ENCODE assay signal across 11 cellular contexts in genomic region chr15:76199106-76200082, GRCh38.
DNase-seq lines count a peak whose midpoint lies in the region; ATAC-seq and TF ChIP-seq lines count a peak whose summit lies in the region.
"Had no signal": no experiment of that assay in that cellular context is flagged by ENCODE, and none has a peak within 500 bp of the region (broad histone marks: within the 10 kb centered on the region; RNA-seq: fewer than 3 reads in every experiment).

No MANE protein-coding gene starts in this region.

- no peak overlapping the region for H2AFZ ChIP-seq in GM23338

- no peaks in the 10 kb centered on the region for H3F3A ChIP-seq in GM23338 (replicated peaks; ENCODE audit: low read depth)

- 71 to 78% (median 72%) methylated on average over 17 to 19 of the region's 19 CpGs for WGBS in adrenal gland, 4 donors
- WGBS in gastroesophageal sphincter (ENCODE audit: low coverage in 1 of 2), 2 donors = 9 to 52% methylated on average over 3 to 7 of the region's 19 CpGs
- WGBS in sigmoid colon, 2 donors = 84 to 86% methylated on average over 19 of the region's 19 CpGs

- H3K9me2 ChIP-seq in GM23338 (ENCODE audit: insufficient read depth) = no peaks in the 10 kb centered on the region

- DNase-seq in GM23338 (ENCODE audit: low spot score) = no peak
- peak; percentile 83 to 95 (median 93) for DNase-seq in adrenal gland
- peak; percentile 88 for DNase-seq in sigmoid colon
- DNase-seq in UCSD-AML1 (lab: John Stamatoyannopoulos, UW; ENCODE audit: unreplicated experiment) = no peak
- no peak for DNase-seq in SIG-M5 (lab: John Stamatoyannopoulos, UW)
- DNase-seq in activated naive CD8-positive, alpha-beta T cell treated with anti-CD3 and anti-CD28 coated beads, Interleukin-2, amount 50 U/mL, for 24 hours = no peak
- DNase-seq: erythroblast, NCI-H526 treated with DMSO at 0.1 percent for 48 hours, stomach had no signal

- H3K4me3 ChIP-seq in GM23338 (no peak overlapping the region), adrenal gland (no peak overlapping the region), gastroesophageal sphincter (no peak overlapping the region), sigmoid colon (no peak overlapping the region)
- H3K4me3 ChIP-seq: stomach had no signal

- H3K9me3 ChIP-seq in adrenal gland (replicated peaks in 1 of 3) (no peaks in the 10 kb centered on the region), gastroesophageal sphincter (no peaks in the 10 kb centered on the region), sigmoid colon (no peaks in the 10 kb centered on the region)
- H3K9me3 ChIP-seq: stomach had no signal

- no peak overlapping the region for H3K4me3 Mint-ChIP-seq in GM23338
- H3K4me3 Mint-ChIP-seq in activated naive CD8-positive, alpha-beta T cell treated with anti-CD3 and anti-CD28 coated beads, Interleukin-2, amount 50 U/mL, for 24 hours = no peak overlapping the region

- no peaks in the 10 kb centered on the region for H3K79me2 ChIP-seq in GM23338 (replicated peaks; ENCODE audit: insufficient read depth)

- H3K36me3 Mint-ChIP-seq in GM23338 (ENCODE audit: low read depth) = no peaks in the 10 kb centered on the region
- no peaks in the 10 kb centered on the region for H3K36me3 Mint-ChIP-seq in activated naive CD8-positive, alpha-beta T cell treated with anti-CD3 and anti-CD28 coated beads, Interleukin-2, amount 50 U/mL, for 24 hours (ENCODE audit: low read depth)

- H3K9me3 Mint-ChIP-seq in GM23338 = no peaks in the 10 kb centered on the region
- no peaks in the 10 kb centered on the region for H3K9me3 Mint-ChIP-seq in activated naive CD8-positive, alpha-beta T cell treated with anti-CD3 and anti-CD28 coated beads, Interleukin-2, amount 50 U/mL, for 24 hours

- no peak for TF ChIP-seq CTCF in GM23338 (conservative IDR thresholded peaks at IDR 0.05; ENCODE audit: low read depth in 2 of 2)
- TF ChIP-seq CTCF in adrenal gland (IDR thresholded peaks at IDR 0.05) = no peak
- TF ChIP-seq CTCF in gastroesophageal sphincter (IDR thresholded peaks at IDR 0.05) = no peak
- no peak for TF ChIP-seq CTCF in sigmoid colon (IDR thresholded peaks at IDR 0.05)

- H3K36me3 ChIP-seq in GM23338 (ENCODE audit: insufficient read depth) (no peaks in the 10 kb centered on the region), adrenal gland (replicated peaks in 1 of 2) (no peaks in the 10 kb centered on the region), gastroesophageal sphincter (peaks cover 0 to 12% of the 10 kb centered on the region in 2 donors), sigmoid colon (no peaks in the 10 kb centered on the region)

- H3K27ac ChIP-seq in GM23338 (ENCODE audit: low read depth) (no peak overlapping the region), adrenal gland (peak overlapping the region in 3 of 5 donors; percentile 47 to 91 (median 56)), gastroesophageal sphincter (peak overlapping the region in 1 of 4 donors; percentile 28), sigmoid colon (peak overlapping the region in 1 of 4 donors; percentile 38)

- H4K20me1 ChIP-seq in GM23338 (replicated peaks; ENCODE audit: insufficient read depth) = no peaks in the 10 kb centered on the region

- no peak overlapping the region for H3K27ac Mint-ChIP-seq in GM23338
- no peak overlapping the region for H3K27ac Mint-ChIP-seq in activated naive CD8-positive, alpha-beta T cell treated with anti-CD3 and anti-CD28 coated beads, Interleukin-2, amount 50 U/mL, for 24 hours

- peak; percentile 10; the same call in 2 of the 3 replicates for ATAC-seq in GM23338
- ATAC-seq in gastroesophageal sphincter = peak; percentile 50
- ATAC-seq in activated naive CD8-positive, alpha-beta T cell treated with anti-CD3 and anti-CD28 coated beads, Interleukin-2, amount 50 U/mL, for 24 hours = no peak
- ATAC-seq in GM18498 (IDR thresholded peaks at IDR 0.05; ENCODE audit: unreplicated experiment) = no peak

- H3K4me1 ChIP-seq in GM23338 (ENCODE audit: insufficient read depth) (no peaks in the 10 kb centered on the region), adrenal gland (replicated peaks in 1 of 2) (peaks cover 36 to 40% of the 10 kb centered on the region in 2 donors), gastroesophageal sphincter (peaks cover 3 to 57% (median 30%) of the 10 kb centered on the region in 3 donors), sigmoid colon (peaks cover 0 to 42% (median 39%) of the 10 kb centered on the region in 4 donors)

- H3K27me3 Mint-ChIP-seq in GM23338 (ENCODE audit: insufficient read depth, low read depth, poor library complexity) = peaks cover 11% of the 10 kb centered on the region
- no peaks in the 10 kb centered on the region for H3K27me3 Mint-ChIP-seq in activated naive CD8-positive, alpha-beta T cell treated with anti-CD3 and anti-CD28 coated beads, Interleukin-2, amount 50 U/mL, for 24 hours

- intact Hi-C loops in adrenal gland (cut with DNase I) = loop anchor here in 1 of 2 donors (10.0 kb wide), 1 partner anchor 635 kb away; no protein-coding TSS in a partner anchor
- intact Hi-C loops in sigmoid colon (cut with DNase I) = no loop called here

- TF ChIP-seq EP300 in gastroesophageal sphincter (IDR thresholded peaks at IDR 0.05) (no peak), sigmoid colon (IDR thresholded peaks at IDR 0.05) (no peak)

- TF ChIP-seq POLR2A in adrenal gland (IDR thresholded peaks at IDR 0.05) (no peak), gastroesophageal sphincter (IDR thresholded peaks at IDR 0.05) (no peak), sigmoid colon (IDR thresholded peaks at IDR 0.05) (no peak)

- H3K4me1 Mint-ChIP-seq in GM23338 = peaks cover 17% of the 10 kb centered on the region
- peaks cover 2% of the 10 kb centered on the region for H3K4me1 Mint-ChIP-seq in activated naive CD8-positive, alpha-beta T cell treated with anti-CD3 and anti-CD28 coated beads, Interleukin-2, amount 50 U/mL, for 24 hours

- H3K27me3 ChIP-seq in GM23338 (ENCODE audit: insufficient read depth) (no peaks in the 10 kb centered on the region), adrenal gland (no peaks in the 10 kb centered on the region), gastroesophageal sphincter (no peaks in the 10 kb centered on the region), sigmoid colon (no peaks in the 10 kb centered on the region)
- H3K27me3 ChIP-seq: stomach had no signal

- no peak overlapping the region for H3K4me2 ChIP-seq in GM23338

TF ChIP-seq in GM23338, 12 proteins besides CTCF, POLR2A, EP300 and RAD21 (continues in another document):
- TF ChIP-seq NANOG (IDR thresholded peaks at IDR 0.05; ENCODE audit: borderline replicate concordance) (no peak), ZNF114 (CRISPR knock-in tag; IDR thresholded peaks at IDR 0.05) (no peak), EZH2 (IDR thresholded peaks at IDR 0.05; ENCODE audit: low read depth, unreplicated experiment) (no peak), ZNF462 (CRISPR knock-in tag; IDR thresholded peaks at IDR 0.05) (no peak)

Comparison
In these comparisons a context has a peak if more than half of its experiments do, and no peak if none do; other contexts are left out.
1. ATAC-seq: peak in GM23338 (single experiment) and gastroesophageal sphincter (single experiment); none in activated naive CD8-positive, alpha-beta T cell treated with anti-CD3 and anti-CD28 coated beads, Interleukin-2, amount 50 U/mL, for 24 hours (single experiment) and GM18498 (single experiment).
2. DNase-seq: peak in adrenal gland (7 of 7) and sigmoid colon (single experiment); none in GM23338 (single experiment), UCSD-AML1 (single experiment), SIG-M5 (single experiment) and activated naive CD8-positive, alpha-beta T cell treated with anti-CD3 and anti-CD28 coated beads, Interleukin-2, amount 50 U/mL, for 24 hours (single experiment).